ENCODE assay signal across 1 cellular context in the genomic region with DNA sequence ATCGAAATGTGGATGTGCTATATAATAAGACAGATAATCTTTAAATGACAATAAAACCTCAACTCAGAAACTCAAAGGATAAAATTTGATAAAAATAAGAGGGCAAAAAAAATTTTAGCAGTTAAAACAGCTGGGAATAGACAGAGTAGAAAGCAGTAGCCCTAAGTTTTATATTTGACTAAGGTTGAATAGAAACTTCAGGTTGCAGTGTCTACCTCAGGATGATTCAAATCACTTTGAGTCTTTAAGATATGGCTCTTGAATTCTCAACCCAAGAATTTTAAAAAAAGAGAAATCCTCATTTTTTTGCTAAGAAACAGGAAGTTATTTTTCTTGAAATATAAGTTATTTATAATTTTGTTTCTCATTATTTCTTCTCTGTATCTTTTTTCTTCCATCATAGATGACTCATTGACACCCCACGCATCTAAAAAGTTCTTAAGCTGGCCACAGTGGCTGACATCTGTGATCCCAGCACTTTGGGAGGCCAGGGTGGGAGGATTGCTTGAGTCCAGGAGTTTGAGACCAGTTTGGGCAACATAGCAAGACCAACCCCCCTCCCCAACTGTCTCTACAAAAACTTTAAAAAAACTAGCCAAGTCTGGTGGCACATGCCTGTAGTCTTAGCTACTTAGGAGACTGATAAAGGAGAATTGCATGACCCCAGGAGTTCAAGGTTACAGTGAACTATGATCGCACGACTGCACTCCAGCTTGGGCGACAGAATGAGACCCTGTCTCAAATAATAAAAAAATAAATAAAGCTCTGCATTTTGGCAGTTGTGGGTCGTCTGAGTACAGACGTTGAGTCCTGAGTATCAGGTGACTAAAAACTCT.
TF ChIP-seq lines count a peak whose summit lies in the region.

No MANE protein-coding gene starts in this region.

TF ChIP-seq in WTC11, 78 proteins besides CTCF, POLR2A, EP300 and RAD21 (continued from another document):
- TF ChIP-seq, protein P1, sequence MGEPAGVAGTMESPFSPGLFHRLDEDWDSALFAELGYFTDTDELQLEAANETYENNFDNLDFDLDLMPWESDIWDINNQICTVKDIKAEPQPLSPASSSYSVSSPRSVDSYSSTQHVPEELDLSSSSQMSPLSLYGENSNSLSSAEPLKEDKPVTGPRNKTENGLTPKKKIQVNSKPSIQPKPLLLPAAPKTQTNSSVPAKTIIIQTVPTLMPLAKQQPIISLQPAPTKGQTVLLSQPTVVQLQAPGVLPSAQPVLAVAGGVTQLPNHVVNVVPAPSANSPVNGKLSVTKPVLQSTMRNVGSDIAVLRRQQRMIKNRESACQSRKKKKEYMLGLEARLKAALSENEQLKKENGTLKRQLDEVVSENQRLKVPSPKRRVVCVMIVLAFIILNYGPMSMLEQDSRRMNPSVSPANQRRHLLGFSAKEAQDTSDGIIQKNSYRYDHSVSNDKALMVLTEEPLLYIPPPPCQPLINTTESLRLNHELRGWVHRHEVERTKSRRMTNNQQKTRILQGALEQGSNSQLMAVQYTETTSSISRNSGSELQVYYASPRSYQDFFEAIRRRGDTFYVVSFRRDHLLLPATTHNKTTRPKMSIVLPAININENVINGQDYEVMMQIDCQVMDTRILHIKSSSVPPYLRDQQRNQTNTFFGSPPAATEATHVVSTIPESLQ (CRISPR knock-in tag; IDR thresholded peaks at IDR 0.05) = no peak
- TF ChIP-seq, protein P2, sequence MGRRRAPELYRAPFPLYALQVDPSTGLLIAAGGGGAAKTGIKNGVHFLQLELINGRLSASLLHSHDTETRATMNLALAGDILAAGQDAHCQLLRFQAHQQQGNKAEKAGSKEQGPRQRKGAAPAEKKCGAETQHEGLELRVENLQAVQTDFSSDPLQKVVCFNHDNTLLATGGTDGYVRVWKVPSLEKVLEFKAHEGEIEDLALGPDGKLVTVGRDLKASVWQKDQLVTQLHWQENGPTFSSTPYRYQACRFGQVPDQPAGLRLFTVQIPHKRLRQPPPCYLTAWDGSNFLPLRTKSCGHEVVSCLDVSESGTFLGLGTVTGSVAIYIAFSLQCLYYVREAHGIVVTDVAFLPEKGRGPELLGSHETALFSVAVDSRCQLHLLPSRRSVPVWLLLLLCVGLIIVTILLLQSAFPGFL (CRISPR knock-in tag; IDR thresholded peaks at IDR 0.05; ENCODE audit: borderline replicate concordance) = no peak
TF ChIP-seq in WTC11: peak in this region for 0.
